Comparison of ENCODE assay signal across 10 cellular contexts in the genomic region with DNA sequence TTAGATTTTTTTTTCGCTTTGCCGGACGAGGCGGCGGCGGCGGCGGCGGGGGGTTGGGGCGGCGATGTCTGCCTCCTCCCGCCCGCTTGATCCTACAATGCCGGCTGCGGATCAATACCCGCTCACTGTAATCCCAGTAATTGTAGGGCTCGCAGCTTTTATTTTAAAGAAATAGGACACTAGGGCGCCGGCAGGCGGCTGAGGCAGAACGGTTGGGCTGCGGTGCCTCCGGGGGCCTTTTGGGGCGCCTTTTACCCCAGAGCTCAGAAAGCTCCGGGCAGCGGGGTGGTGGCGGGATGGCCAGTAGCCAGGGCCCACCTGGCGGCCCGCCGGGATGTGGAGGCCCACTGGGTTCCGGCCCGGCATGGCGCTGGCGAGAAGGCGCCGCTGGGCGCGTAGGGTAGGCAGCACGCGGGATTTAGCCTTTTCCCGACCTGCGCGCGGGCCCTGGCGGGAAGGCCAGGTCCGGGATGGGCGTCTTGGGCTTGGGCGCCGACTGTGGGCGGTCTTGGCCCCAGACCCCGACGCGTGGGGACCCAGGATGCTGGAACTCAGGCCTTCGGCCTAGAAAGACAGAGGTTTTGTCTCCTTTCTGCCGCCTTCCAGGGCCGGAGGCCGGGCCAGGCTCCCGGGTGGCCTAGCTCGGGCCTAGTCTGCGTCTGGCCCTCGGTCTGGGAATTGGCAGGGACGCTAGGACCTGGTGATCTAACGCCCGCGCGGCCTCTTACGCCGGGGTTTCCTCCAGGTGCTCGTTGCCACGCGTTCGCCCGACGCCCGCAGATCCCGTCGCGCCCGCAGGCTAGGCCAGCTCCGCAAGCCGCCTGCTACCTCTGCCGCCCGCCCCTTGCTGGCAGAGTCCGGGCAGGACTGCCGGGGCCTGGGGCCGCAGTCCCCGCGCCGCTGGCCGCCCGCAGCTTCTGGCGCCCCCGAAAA. TPM values are rescaled to one million over a fixed set of nuclear protein-coding genes. Genes with fewer than 3 reads are reported as not detected.
A peak's percentile ranks its signal among the peaks of the same experiment; 100 is the strongest.
DNase-seq lines count a peak whose midpoint lies in the region; ATAC-seq and TF ChIP-seq lines count a peak whose summit lies in the region.
"Had no signal": no experiment of that assay in that cellular context is flagged by ENCODE, and none has a peak within 500 bp of the region (broad histone marks: within the 10 kb centered on the region; RNA-seq: fewer than 3 reads in every experiment).

No MANE protein-coding gene starts in this region.

- no peak overlapping the region for H3K27ac Mint-ChIP-seq in activated naive CD8-positive, alpha-beta T cell
- H3K27ac Mint-ChIP-seq in activated naive CD8-positive, alpha-beta T cell treated with anti-CD3 and anti-CD28 coated beads for 36 hours = no peak overlapping the region
- no peak overlapping the region for H3K27ac Mint-ChIP-seq in dendritic cell treated with granulocyte-macrophage colony-stimulating factor and Interleukin-4, amounts not matched to agents 40 ng/mL and 50 ng/mL, for 4 days
- H3K27ac Mint-ChIP-seq in osteocyte (ENCODE audit: unreplicated experiment) = no peak overlapping the region

- no peak for TF ChIP-seq CTCF in upper lobe of left lung (IDR thresholded peaks at IDR 0.05)
- no peak for TF ChIP-seq CTCF in osteocyte (IDR thresholded peaks at IDR 0.05)

- H3K27ac ChIP-seq in mucosa of rectum (ENCODE audit: low read depth in 2 of 2, low read length in 2 of 2) = no peak overlapping the region
- H3K27ac ChIP-seq in upper lobe of left lung = no peak overlapping the region

- H3K9me3 ChIP-seq in mucosa of rectum (ENCODE audit: control insufficient read depth in 2 of 2, low read length in 2 of 2) (no peaks in the 10 kb centered on the region), upper lobe of left lung (no peaks in the 10 kb centered on the region)

- ATAC-seq in upper lobe of left lung (ENCODE audit: low FRiP score in 2 of 2) = peak in 1 of 2 donors; percentile 48

- DNase-seq in activated naive CD8-positive, alpha-beta T cell treated with anti-CD3 and anti-CD28 coated beads for 36 hours = no peak
- DNase-seq in upper lobe of left lung (peak in 1 of 2 donors; percentile 84), NCI-H345 treated with DMSO at 0.1 percent for 48 hours (lab: John Stamatoyannopoulos, UW; ENCODE audit: unreplicated experiment) (no peak), osteocyte (ENCODE audit: extremely low spot score, unreplicated experiment) (no peak), superior temporal gyrus (ENCODE audit: extremely low spot score) (no peak)
- DNase-seq: kidney glomerular epithelial cell; stimulated activated naive CD4-positive, alpha-beta T cell treated with Interleukin-2 at 50 U/mL for 16 hours had no signal

- H3K27me3 ChIP-seq in mucosa of rectum (ENCODE audit: control insufficient read depth in 2 of 2, insufficient read depth in 2 of 2, low read length in 2 of 2) (peaks cover 54 to 64% of the 10 kb centered on the region in 2 donors), upper lobe of left lung (peaks cover 0 to 59% (median 37%) of the 10 kb centered on the region in 4 donors)

- H3K9me3 Mint-ChIP-seq in activated naive CD8-positive, alpha-beta T cell (ENCODE audit: low read depth) = no peaks in the 10 kb centered on the region
- H3K9me3 Mint-ChIP-seq in activated naive CD8-positive, alpha-beta T cell treated with anti-CD3 and anti-CD28 coated beads for 36 hours = peaks cover 7% of the 10 kb centered on the region
- no peaks in the 10 kb centered on the region for H3K9me3 Mint-ChIP-seq in dendritic cell treated with granulocyte-macrophage colony-stimulating factor and Interleukin-4, amounts not matched to agents 40 ng/mL and 50 ng/mL, for 4 days
- H3K9me3 Mint-ChIP-seq in osteocyte (ENCODE audit: unreplicated experiment) = no peaks in the 10 kb centered on the region

- H3K36me3 Mint-ChIP-seq in activated naive CD8-positive, alpha-beta T cell = no peaks in the 10 kb centered on the region
- H3K36me3 Mint-ChIP-seq in activated naive CD8-positive, alpha-beta T cell treated with anti-CD3 and anti-CD28 coated beads for 36 hours = peaks cover 5% of the 10 kb centered on the region
- H3K36me3 Mint-ChIP-seq in dendritic cell treated with granulocyte-macrophage colony-stimulating factor and Interleukin-4, amounts not matched to agents 40 ng/mL and 50 ng/mL, for 4 days (ENCODE audit: low read depth) = no peaks in the 10 kb centered on the region
- H3K36me3 Mint-ChIP-seq in osteocyte (ENCODE audit: unreplicated experiment) = no peaks in the 10 kb centered on the region

- peaks cover 45% of the 10 kb centered on the region for H3K27me3 Mint-ChIP-seq in activated naive CD8-positive, alpha-beta T cell
- peaks cover 88% of the 10 kb centered on the region for H3K27me3 Mint-ChIP-seq in activated naive CD8-positive, alpha-beta T cell treated with anti-CD3 and anti-CD28 coated beads for 36 hours
- H3K27me3 Mint-ChIP-seq in dendritic cell treated with granulocyte-macrophage colony-stimulating factor and Interleukin-4, amounts not matched to agents 40 ng/mL and 50 ng/mL, for 4 days = peaks cover 89% of the 10 kb centered on the region
- H3K27me3 Mint-ChIP-seq in osteocyte (ENCODE audit: unreplicated experiment) = peaks cover 77% of the 10 kb centered on the region

- H3K4me1 ChIP-seq in mucosa of rectum (ENCODE audit: control insufficient read depth in 2 of 2, insufficient read depth in 2 of 2, low read length in 2 of 2) = peaks cover 5 to 11% of the 10 kb centered on the region in 2 donors
- H3K4me1 ChIP-seq in upper lobe of left lung = peaks cover 29 to 33% (median 30%) of the 10 kb centered on the region in 4 donors

- H3K36me3 ChIP-seq in mucosa of rectum (ENCODE audit: control insufficient read depth in 2 of 2, insufficient read depth in 2 of 2, low read length in 2 of 2) = no peaks in the 10 kb centered on the region
- H3K36me3 ChIP-seq in upper lobe of left lung = no peaks in the 10 kb centered on the region

- H3K9ac ChIP-seq in mucosa of rectum (ENCODE audit: low read depth in 1 of 2, low read length in 2 of 2) = peak overlapping the region in 1 of 2 donors; percentile 47

- no peak for TF ChIP-seq POLR2A in upper lobe of left lung (IDR thresholded peaks at IDR 0.05)

- intact Hi-C loops in dendritic cell treated with granulocyte-macrophage colony-stimulating factor and Interleukin-4, amounts not matched to agents 40 ng/mL and 50 ng/mL, for 4 days (cut with micrococcal nuclease) = no loop called here

- peak overlapping the region; percentile 31 to 42 for H3K4me3 ChIP-seq in mucosa of rectum (ENCODE audit: low read length in 2 of 2)
- H3K4me3 ChIP-seq in upper lobe of left lung = peak overlapping the region in 3 of 4 donors; percentile 7 to 35 (median 19)

- peak overlapping the region; percentile 61 for H3K4me3 Mint-ChIP-seq in activated naive CD8-positive, alpha-beta T cell
- no peak overlapping the region for H3K4me3 Mint-ChIP-seq in activated naive CD8-positive, alpha-beta T cell treated with anti-CD3 and anti-CD28 coated beads for 36 hours
- peak overlapping the region; percentile 30 for H3K4me3 Mint-ChIP-seq in dendritic cell treated with granulocyte-macrophage colony-stimulating factor and Interleukin-4, amounts not matched to agents 40 ng/mL and 50 ng/mL, for 4 days
- no peak overlapping the region for H3K4me3 Mint-ChIP-seq in osteocyte (ENCODE audit: unreplicated experiment)

- TF ChIP-seq EP300 in upper lobe of left lung (IDR thresholded peaks at IDR 0.05) = no peak

- peaks cover 22% of the 10 kb centered on the region for H3K4me1 Mint-ChIP-seq in activated naive CD8-positive, alpha-beta T cell (ENCODE audit: low read depth)
- H3K4me1 Mint-ChIP-seq in activated naive CD8-positive, alpha-beta T cell treated with anti-CD3 and anti-CD28 coated beads for 36 hours = peaks cover 17% of the 10 kb centered on the region
- H3K4me1 Mint-ChIP-seq in dendritic cell treated with granulocyte-macrophage colony-stimulating factor and Interleukin-4, amounts not matched to agents 40 ng/mL and 50 ng/mL, for 4 days (ENCODE audit: low read depth) = peaks cover 26% of the 10 kb centered on the region
- peaks cover 18% of the 10 kb centered on the region for H3K4me1 Mint-ChIP-seq in osteocyte (ENCODE audit: unreplicated experiment)

- WGBS in upper lobe of left lung, 2 donors = 3 to 7% methylated on average over 12 to 60 of the region's 93 CpGs

RNA-seq across cellular contexts. Expression of gene ONECUT1, which starts 15.5 kb away (rescaled TPM):
- not detected for total RNA-seq in activated naive CD8-positive, alpha-beta T cell treated with anti-CD3 and anti-CD28 coated beads for 36 hours
- total RNA-seq in upper lobe of left lung (under 1 TPM in 1 of 6 donors, not detected in 5; 0.17 TPM), osteocyte (not detected in 2 replicates)

Comparison
In these comparisons a context has a peak if more than half of its experiments do, and no peak if none do; other contexts are left out.
1. H3K4me3 Mint-ChIP-seq: peak in activated naive CD8-positive, alpha-beta T cell (single experiment) and dendritic cell treated with granulocyte-macrophage colony-stimulating factor and Interleukin-4, amounts not matched to agents 40 ng/mL and 50 ng/mL, for 4 days (single experiment); none in activated naive CD8-positive, alpha-beta T cell treated with anti-CD3 and anti-CD28 coated beads for 36 hours (single experiment) and osteocyte (single experiment).